Comparison of ENCODE assay signal across 8 cellular contexts in genomic region chr12:6684609-6685008, GRCh38. TPM values are rescaled to one million over a fixed set of nuclear protein-coding genes. Genes with fewer than 3 reads are reported as not detected.
DNase-seq lines count a peak whose midpoint lies in the region; ATAC-seq and TF ChIP-seq lines count a peak whose summit lies in the region.

No MANE protein-coding gene starts in this region.

- H3K4me1 Mint-ChIP-seq in Calu3 (ENCODE audit: low read depth, unreplicated experiment) (peaks cover 25% of the 10 kb centered on the region), nephron progenitor cell (peaks cover 35% of the 10 kb centered on the region)

- BruUV-seq in Calu3 (replicated peaks; lab: Mats Ljungman, UMichigan) = no TSS peak

- TF ChIP-seq CTCF in Calu3 (IDR thresholded peaks at IDR 0.05; ENCODE audit: unreplicated experiment) = no peak
- peak; percentile 20; the same call in 1 of the 2 replicates for TF ChIP-seq CTCF in RWPE1 (conservative IDR thresholded peaks at IDR 0.05; ENCODE audit: low read depth)
- peak; percentile 55 for TF ChIP-seq CTCF in nephron progenitor cell (IDR thresholded peaks at IDR 0.05)

- ATAC-seq in GM21717 (IDR thresholded peaks at IDR 0.05; ENCODE audit: unreplicated experiment) = no peak
- ATAC-seq in HG03469 (IDR thresholded peaks at IDR 0.05; ENCODE audit: unreplicated experiment) = no peak
- ATAC-seq in left ventricle myocardium superior = no peak

- H3K36me3 Mint-ChIP-seq in Calu3 (ENCODE audit: insufficient read depth, unreplicated experiment) (peaks cover 54% of the 10 kb centered on the region), nephron progenitor cell (ENCODE audit: low read depth) (peaks cover 26% of the 10 kb centered on the region)

- H3K27ac ChIP-seq in RWPE1 = no peak overlapping the region

- H3K4me3 Mint-ChIP-seq in Calu3 (ENCODE audit: low read depth, unreplicated experiment) (no peak overlapping the region), nephron progenitor cell (no peak overlapping the region)

- intact Hi-C loops in Calu3 (cut with micrococcal nuclease; ENCODE audit: unreplicated experiment) (no loop called here), left ventricle myocardium superior (cut with micrococcal nuclease) (no loop called here)

- no peak overlapping the region for H3K27ac Mint-ChIP-seq in Calu3 (ENCODE audit: unreplicated experiment)
- H3K27ac Mint-ChIP-seq in nephron progenitor cell = no peak overlapping the region

- H3K27me3 Mint-ChIP-seq in Calu3 (ENCODE audit: unreplicated experiment) (no peaks in the 10 kb centered on the region), nephron progenitor cell (ENCODE audit: low read depth, poor library complexity) (no peaks in the 10 kb centered on the region)

- CTCF ChIA-PET in Calu3 (lab: Charles Lee) = interaction anchor here (0.6 to 1.4 kb wide), 4 partner anchors 21 to 120 kb away, joined by 3 to 4 read pairs (median 3); no protein-coding TSS in a partner anchor
- CTCF ChIA-PET in RWPE1 (lab: Yijun Ruan, JAX) = interaction anchor here (0.5 to 0.6 kb wide), 2 partner anchors 13 to 223 kb away, joined by 3 read pairs; no protein-coding TSS in a partner anchor

- POLR2A ChIA-PET in RWPE1 (lab: Yijun Ruan, JAX; ENCODE audit: low non-redundant PET) = no interaction called here

- DNase-seq in Calu3 (peak; percentile 23), HT-29 (ENCODE audit: low spot score) (peak; percentile 27), RWPE1 (ENCODE audit: low spot score) (no peak), nephron progenitor cell (peak; percentile 26), left ventricle myocardium superior (no peak)
- peak; percentile 42 for DNase-seq in central memory CD4-positive, alpha-beta T cell

- H3K9me3 Mint-ChIP-seq in Calu3 (ENCODE audit: low read depth, unreplicated experiment) (no peaks in the 10 kb centered on the region), nephron progenitor cell (no peaks in the 10 kb centered on the region)

RNA-seq across cellular contexts. Expression of gene ZNF384, which starts 4.6 kb away (rescaled TPM):
- 64.9 and 68.5 TPM in 2 replicates for total RNA-seq in Calu3 (2022)
- 23.9 and 42.5 TPM in 2 replicates for total RNA-seq in HT-29 (2014; rRNA removed; shearing (Covaris generic))
- total RNA-seq in left ventricle myocardium superior = 31.8 TPM

RNA-seq across cellular contexts. Expression of gene PIANP, which starts 16.0 kb away (rescaled TPM):
- not detected in 2 replicates for total RNA-seq in Calu3 (2022)
- not detected in 2 replicates for total RNA-seq in HT-29 (2014; rRNA removed; shearing (Covaris generic))
- total RNA-seq in left ventricle myocardium superior = 0.25 TPM

RNA-seq across cellular contexts. Expression of gene ING4, which starts 21.7 kb away (rescaled TPM):
- total RNA-seq in Calu3 (2022) (24.9 and 26.6 TPM in 2 replicates), left ventricle myocardium superior (30.1 TPM)
- total RNA-seq in HT-29 (2014; rRNA removed; shearing (Covaris generic)) = 25.1 and 27.4 TPM in 2 replicates

RNA-seq across cellular contexts. Expression of gene ACRBP, which starts 37.4 kb away (rescaled TPM):
- total RNA-seq in Calu3 (2022) (2.9 and 4.1 TPM in 2 replicates), left ventricle myocardium superior (2.2 TPM)
- 0.31 TPM in 1 of 2 replicates, not detected in the other for total RNA-seq in HT-29 (2014; rRNA removed; shearing (Covaris generic))

RNA-seq across cellular contexts. Expression of gene COPS7A, which starts 39.2 kb away (rescaled TPM):
- total RNA-seq in Calu3 (2022) (47.3 and 55.3 TPM in 2 replicates), left ventricle myocardium superior (81.9 TPM)
- 103 and 108 TPM in 2 replicates for total RNA-seq in HT-29 (2014; rRNA removed; shearing (Covaris generic))

Comparison
In these comparisons a context has a peak if more than half of its experiments do, and no peak if none do; other contexts are left out.
1. DNase-seq: peak in Calu3 (single experiment), HT-29 (single experiment), central memory CD4-positive, alpha-beta T cell (single experiment) and nephron progenitor cell (single experiment); none in RWPE1 (single experiment) and left ventricle myocardium superior (single experiment).